12 cellular contexts compared by ENCODE assay signal in the genomic region with DNA sequence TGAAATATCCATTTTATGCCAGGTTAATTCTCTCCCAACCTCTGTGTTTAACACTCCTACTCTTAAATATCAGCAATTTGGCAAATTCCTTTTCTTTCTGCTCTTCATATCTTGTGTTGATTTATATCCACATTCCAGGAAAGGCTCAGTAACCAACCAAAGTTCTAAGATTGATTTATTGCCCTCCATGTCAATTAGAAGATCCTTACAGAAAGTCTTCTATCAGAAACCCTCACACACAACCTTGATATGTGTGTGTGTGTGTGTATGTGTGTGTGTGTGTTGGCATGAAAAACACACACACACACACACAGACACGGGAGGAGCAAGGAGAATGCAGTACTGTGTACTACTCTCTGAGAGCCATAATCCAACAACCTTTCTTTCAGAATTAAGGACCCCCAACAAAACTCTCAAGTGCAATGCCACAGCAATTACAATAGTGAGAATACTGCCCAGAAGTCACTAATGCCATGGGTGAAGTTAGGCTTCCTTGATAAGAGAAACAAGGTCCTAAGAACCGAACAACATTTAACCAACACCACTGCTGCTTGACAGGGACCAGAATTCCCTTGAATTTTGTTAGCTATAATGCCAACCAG. TPM values are rescaled to one million over a fixed set of nuclear protein-coding genes. Genes with fewer than 3 reads are reported as not detected.
DNase-seq lines count a peak whose midpoint lies in the region; ATAC-seq and TF ChIP-seq lines count a peak whose summit lies in the region.
"Had no signal": no experiment of that assay in that cellular context is flagged by ENCODE, and none has a peak within 500 bp of the region (broad histone marks: within the 10 kb centered on the region; RNA-seq: fewer than 3 reads in every experiment).

No MANE protein-coding gene starts in this region.

- H3K27me3 ChIP-seq in SK-N-SH (ENCODE audit: insufficient read depth) (no peaks in the 10 kb centered on the region), PC-3 (ENCODE audit: low read length) (peaks cover 26% of the 10 kb centered on the region; the same call in 1 of the 2 replicates)
- H3K27me3 ChIP-seq: body of pancreas had no signal

- peak overlapping the region; percentile 73 for H3K4me3 Mint-ChIP-seq in osteocyte (ENCODE audit: unreplicated experiment)
- no peak overlapping the region for H3K4me3 Mint-ChIP-seq in stimulated activated naive CD8-positive, alpha-beta T cell treated with anti-CD3 and anti-CD28 coated beads, Interleukin-15, amount 100 ng/mL, for 72 hours
- H3K4me3 Mint-ChIP-seq: CD8-positive, alpha-beta T cell had no signal

- POLR2A ChIA-PET in SK-N-SH (lab: Yijun Ruan, JAX) (no interaction called here), PC-3 (lab: Charles Lee; ENCODE audit: unreplicated experiment) (no interaction called here)

- H3F3A ChIP-seq in SK-N-SH (replicated peaks; ENCODE audit: insufficient read depth) (peaks cover 3% of the 10 kb centered on the region), PC-3 (ENCODE audit: low read length, unreplicated experiment) (no peaks in the 10 kb centered on the region)

- no peak for TF ChIP-seq RAD21 in SK-N-SH (IDR thresholded peaks at IDR 0.05; ENCODE audit: low read length)

- ATAC-seq in stimulated activated naive CD8-positive, alpha-beta T cell treated with anti-CD3 and anti-CD28 coated beads, Interleukin-15, amount 100 ng/mL, for 72 hours = no peak
- ATAC-seq in GM18868 (IDR thresholded peaks at IDR 0.05; ENCODE audit: unreplicated experiment) (no peak), HG03108 (IDR thresholded peaks at IDR 0.05; ENCODE audit: unreplicated experiment) (no peak), PC-3 (no peak)
- ATAC-seq: body of pancreas; CD8-positive, alpha-beta T cell had no signal

- H3K9me2 ChIP-seq in SK-N-SH (no peaks in the 10 kb centered on the region), PC-3 (replicated peaks; ENCODE audit: low read length) (no peaks in the 10 kb centered on the region)

- no peak for TF ChIP-seq EP300 in SK-N-SH (IDR thresholded peaks at IDR 0.05; ENCODE audit: borderline replicate concordance in 1 of 2, low read depth in 1 of 2, low read length in 1 of 2)

- H3K4me2 ChIP-seq in SK-N-SH (peak overlapping the region; percentile 84), PC-3 (ENCODE audit: low read length) (no peak overlapping the region)

- H2AFZ ChIP-seq in SK-N-SH (ENCODE audit: low read depth) = peak overlapping the region; percentile 98
- H2AFZ ChIP-seq in PC-3 (ENCODE audit: low read length) = no peak overlapping the region

- BruUV-seq in PC-3 (replicated peaks; lab: Mats Ljungman, UMichigan) = no TSS peak

- H3K27ac Mint-ChIP-seq in osteocyte (ENCODE audit: unreplicated experiment) = no peak overlapping the region
- no peak overlapping the region for H3K27ac Mint-ChIP-seq in stimulated activated naive CD8-positive, alpha-beta T cell treated with anti-CD3 and anti-CD28 coated beads, Interleukin-15, amount 100 ng/mL, for 72 hours
- H3K27ac Mint-ChIP-seq: CD8-positive, alpha-beta T cell had no signal

- 0% methylated on average over 2 of the region's 2 CpGs for WGBS in SK-N-SH (ENCODE audit: low lambda C conversion rate)

- H3K9ac ChIP-seq in ES-I3 (ENCODE audit: low read depth, low read length) (peak overlapping the region; percentile 69; the same call in 1 of the 2 replicates), SK-N-SH (peak overlapping the region; percentile 42; the same call in 1 of the 2 replicates), PC-3 (ENCODE audit: low read length) (no peak overlapping the region)

- H3K4me1 ChIP-seq in ES-I3 (ENCODE audit: insufficient read depth, low read length) (peaks cover 25% of the 10 kb centered on the region; the same call in 1 of the 2 replicates), SK-N-SH (ENCODE audit: control insufficient read depth in 1 of 2, insufficient read depth in 2 of 2, low read depth in 1 of 2, low read length in 1 of 2) (peaks cover 5 to 13% of the 10 kb centered on the region in 2 experiments; a peak in 3 of 4 replicates), PC-3 (ENCODE audit: insufficient read depth, low read length) (peaks cover 8% of the 10 kb centered on the region; the same call in 1 of the 2 replicates)
- H3K4me1 ChIP-seq: body of pancreas had no signal

- intact Hi-C loops in PC-3 (cut with micrococcal nuclease) = no loop called here

- peaks cover 23% of the 10 kb centered on the region for H3K4me1 Mint-ChIP-seq in osteocyte (ENCODE audit: unreplicated experiment)
- no peaks in the 10 kb centered on the region for H3K4me1 Mint-ChIP-seq in stimulated activated naive CD8-positive, alpha-beta T cell treated with anti-CD3 and anti-CD28 coated beads, Interleukin-15, amount 100 ng/mL, for 72 hours

- H3K36me3 ChIP-seq in ES-I3 (ENCODE audit: insufficient read depth, low read length) (no peaks in the 10 kb centered on the region), SK-N-SH (replicated peaks in 1 of 2; ENCODE audit: control insufficient read depth in 1 of 2, insufficient read depth in 2 of 2, low read length in 1 of 2) (no peaks in the 10 kb centered on the region), PC-3 (ENCODE audit: low read depth, low read length) (no peaks in the 10 kb centered on the region)

- H3K4me3 ChIP-seq in SK-N-SH (ENCODE audit: low read depth in 2 of 2, low read length in 1 of 2) (peak overlapping the region; percentile 54 to 63), foreskin fibroblast (ENCODE audit: low read depth in 1 of 2, low read length in 2 of 2) (peak overlapping the region; percentile 48 to 81), PC-3 (ENCODE audit: low read length) (no peak overlapping the region)
- H3K4me3 ChIP-seq: body of pancreas, GM12878 had no signal

- peaks cover 39% of the 10 kb centered on the region for H3K27me3 Mint-ChIP-seq in osteocyte (ENCODE audit: unreplicated experiment)
- H3K27me3 Mint-ChIP-seq in stimulated activated naive CD8-positive, alpha-beta T cell treated with anti-CD3 and anti-CD28 coated beads, Interleukin-15, amount 100 ng/mL, for 72 hours = peaks cover 23% of the 10 kb centered on the region

- no peaks in the 10 kb centered on the region for H4K20me1 ChIP-seq in SK-N-SH (ENCODE audit: insufficient read depth)
- H4K20me1 ChIP-seq in PC-3 (ENCODE audit: low read length) = no peaks in the 10 kb centered on the region

- H3K79me2 ChIP-seq in SK-N-SH (ENCODE audit: insufficient read depth) (no peaks in the 10 kb centered on the region), PC-3 (ENCODE audit: low read length) (no peaks in the 10 kb centered on the region)

- CTCF ChIA-PET in SK-N-SH (lab: Yijun Ruan, JAX) = no interaction called here
- CTCF ChIA-PET in PC-3 (lab: Charles Lee) = no interaction called here

- no peak for DNase-seq in SK-N-SH
- DNase-seq in foreskin fibroblast = peak in 1 of 2 donors; percentile 10
- no peak for DNase-seq in osteocyte (ENCODE audit: extremely low spot score, unreplicated experiment)
- no peak for DNase-seq in stimulated activated naive CD8-positive, alpha-beta T cell treated with anti-CD3 and anti-CD28 coated beads, Interleukin-15, amount 100 ng/mL, for 72 hours
- DNase-seq in PC-3 = no peak
- DNase-seq: CD8-positive, alpha-beta T cell had no signal

- no peaks in the 10 kb centered on the region for H3K9me3 ChIP-seq in ES-I3 (ENCODE audit: control insufficient read depth, insufficient read depth, low read length)
- H3K9me3 ChIP-seq in SK-N-SH = no peaks in the 10 kb centered on the region
- no peaks in the 10 kb centered on the region for H3K9me3 ChIP-seq in PC-3 (ENCODE audit: low read length)
- H3K9me3 ChIP-seq: body of pancreas had no signal

- H3K36me3 Mint-ChIP-seq in osteocyte (ENCODE audit: unreplicated experiment) = no peaks in the 10 kb centered on the region
- H3K36me3 Mint-ChIP-seq: CD8-positive, alpha-beta T cell had no signal

- no peaks in the 10 kb centered on the region for H3K9me3 Mint-ChIP-seq in osteocyte (ENCODE audit: unreplicated experiment)
- H3K9me3 Mint-ChIP-seq in stimulated activated naive CD8-positive, alpha-beta T cell treated with anti-CD3 and anti-CD28 coated beads, Interleukin-15, amount 100 ng/mL, for 72 hours = peaks cover 0 to 6% of the 10 kb centered on the region in 2 donors

- H3K27ac ChIP-seq in SK-N-SH (ENCODE audit: low read depth in 2 of 2, low read length in 1 of 2) (peak overlapping the region in 1 of 2 experiments; percentile 63; a peak in 1 of 4 replicates), PC-3 (ENCODE audit: low read length) (no peak overlapping the region)
- H3K27ac ChIP-seq: body of pancreas had no signal

- TF ChIP-seq CTCF in SK-N-SH (IDR thresholded peaks at IDR 0.05) (no peak), foreskin fibroblast (IDR thresholded peaks at IDR 0.05; ENCODE audit: low read depth, low read length) (no peak), osteocyte (IDR thresholded peaks at IDR 0.05) (no peak), PC-3 (conservative IDR thresholded peaks at IDR 0.05; ENCODE audit: low read depth, low read length) (no peak)

TF ChIP-seq in SK-N-SH, 30 proteins besides CTCF, POLR2A, EP300 and RAD21:
- TF ChIP-seq, protein P1, sequence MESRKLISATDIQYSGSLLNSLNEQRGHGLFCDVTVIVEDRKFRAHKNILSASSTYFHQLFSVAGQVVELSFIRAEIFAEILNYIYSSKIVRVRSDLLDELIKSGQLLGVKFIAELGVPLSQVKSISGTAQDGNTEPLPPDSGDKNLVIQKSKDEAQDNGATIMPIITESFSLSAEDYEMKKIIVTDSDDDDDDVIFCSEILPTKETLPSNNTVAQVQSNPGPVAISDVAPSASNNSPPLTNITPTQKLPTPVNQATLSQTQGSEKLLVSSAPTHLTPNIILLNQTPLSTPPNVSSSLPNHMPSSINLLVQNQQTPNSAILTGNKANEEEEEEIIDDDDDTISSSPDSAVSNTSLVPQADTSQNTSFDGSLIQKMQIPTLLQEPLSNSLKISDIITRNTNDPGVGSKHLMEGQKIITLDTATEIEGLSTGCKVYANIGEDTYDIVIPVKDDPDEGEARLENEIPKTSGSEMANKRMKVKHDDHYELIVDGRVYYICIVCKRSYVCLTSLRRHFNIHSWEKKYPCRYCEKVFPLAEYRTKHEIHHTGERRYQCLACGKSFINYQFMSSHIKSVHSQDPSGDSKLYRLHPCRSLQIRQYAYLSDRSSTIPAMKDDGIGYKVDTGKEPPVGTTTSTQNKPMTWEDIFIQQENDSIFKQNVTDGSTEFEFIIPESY (IDR thresholded peaks at IDR 0.05; ENCODE audit: borderline replicate concordance, low read depth) = no peak
- TF ChIP-seq, protein P2, sequence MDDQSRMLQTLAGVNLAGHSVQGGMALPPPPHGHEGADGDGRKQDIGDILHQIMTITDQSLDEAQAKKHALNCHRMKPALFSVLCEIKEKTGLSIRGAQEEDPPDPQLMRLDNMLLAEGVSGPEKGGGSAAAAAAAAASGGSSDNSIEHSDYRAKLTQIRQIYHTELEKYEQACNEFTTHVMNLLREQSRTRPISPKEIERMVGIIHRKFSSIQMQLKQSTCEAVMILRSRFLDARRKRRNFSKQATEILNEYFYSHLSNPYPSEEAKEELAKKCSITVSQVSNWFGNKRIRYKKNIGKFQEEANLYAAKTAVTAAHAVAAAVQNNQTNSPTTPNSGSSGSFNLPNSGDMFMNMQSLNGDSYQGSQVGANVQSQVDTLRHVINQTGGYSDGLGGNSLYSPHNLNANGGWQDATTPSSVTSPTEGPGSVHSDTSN (IDR thresholded peaks at IDR 0.05) = peak; percentile 66
TF ChIP-seq in SK-N-SH: peak in this region for 1.

RNA-seq across cellular contexts. Expression of a gene that starts 1.1 kb away (rescaled TPM):
- 5.5 and 6.6 TPM in 2 replicates for polyA plus RNA-seq in SK-N-SH (2012; rRNA removed)
- polyA plus RNA-seq in SK-N-SH (2012; cell fraction: cytosol; rRNA removed) = 4.5 and 6.5 TPM in 2 replicates
- polyA plus RNA-seq in SK-N-SH (2012; cell fraction: nucleus; rRNA removed) = 9.9 TPM in 2 replicates
- total RNA-seq in osteocyte (3.9 and 4.4 TPM in 2 replicates), PC-3 (2014; rRNA removed) (0.15 TPM in 1 of 2 replicates, not detected in the other)
- total RNA-seq: CD8-positive, alpha-beta T cell; T-helper 1 cell treated with Interleukin-12 subunit alpha and Interleukin-12 subunit beta and Interleukin-4 antibody, amounts not matched to agents 30 ng/mL and 1 ng/mL, for 36 hours had no signal
